ENCODE assay signal across 8 cellular contexts in the genomic region with DNA sequence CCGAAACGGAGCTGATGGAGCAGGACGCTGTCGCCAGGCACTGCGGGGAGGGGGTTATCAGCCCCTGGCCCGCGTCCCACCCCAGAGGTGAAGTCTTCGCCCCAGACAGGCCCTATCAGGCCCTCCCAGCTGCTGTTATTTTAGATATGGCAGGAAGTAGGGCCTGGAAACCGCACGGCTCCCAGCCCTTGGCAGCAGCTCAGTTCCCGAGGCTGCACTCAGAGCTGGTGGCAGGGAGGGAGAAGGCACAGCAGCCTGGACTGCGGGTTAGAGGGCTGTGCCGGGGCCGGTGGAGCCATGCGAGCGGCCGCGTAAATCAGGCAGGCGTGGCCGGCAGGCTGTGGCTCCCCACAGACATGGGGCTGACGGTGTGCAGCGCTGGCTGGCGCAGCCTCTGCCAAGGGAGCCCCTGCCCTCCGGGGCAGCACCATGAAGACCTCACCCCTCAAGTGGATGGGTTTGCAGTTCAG.
A peak's percentile ranks its signal among the peaks of the same experiment; 100 is the strongest.
DNase-seq lines count a peak whose midpoint lies in the region; ATAC-seq and TF ChIP-seq lines count a peak whose summit lies in the region.

No MANE protein-coding gene starts in this region.

- ATAC-seq in GM23338 = peak; percentile 76

- peak overlapping the region; percentile 59; the same call in 2 of the 3 replicates for H3K4me3 Mint-ChIP-seq in GM23338

- H3K9me3 ChIP-seq in osteoblast (ENCODE audit: low read depth, low read length) = no peaks in the 10 kb centered on the region

- peaks cover 20% of the 10 kb centered on the region for H3K27me3 Mint-ChIP-seq in GM23338 (ENCODE audit: insufficient read depth, low read depth, poor library complexity)

- peaks cover 5% of the 10 kb centered on the region; the same call in 1 of the 3 replicates for H3K36me3 Mint-ChIP-seq in GM23338 (ENCODE audit: low read depth)

- H3K9me2 ChIP-seq in GM23338 (ENCODE audit: insufficient read depth) = no peaks in the 10 kb centered on the region

- TF ChIP-seq CTCF in AG09309 (IDR thresholded peaks at IDR 0.05; ENCODE audit: control insufficient read depth, insufficient read depth, low read depth, low read length, missing control alignments) (no peak), GM23338 (conservative IDR thresholded peaks at IDR 0.05; ENCODE audit: low read depth in 2 of 2) (no peak), osteoblast (IDR thresholded peaks at IDR 0.05; ENCODE audit: extremely low read depth, low read depth, low read length) (no peak), GM10266 (IDR thresholded peaks at IDR 0.05; ENCODE audit: control insufficient read depth, insufficient read depth, low read depth, missing control alignments) (no peak)

- peaks cover 5% of the 10 kb centered on the region; the same call in 1 of the 3 replicates for H3K9me3 Mint-ChIP-seq in GM23338

- H3K79me2 ChIP-seq in GM23338 (replicated peaks; ENCODE audit: insufficient read depth) = no peaks in the 10 kb centered on the region
- H3K79me2 ChIP-seq in osteoblast (ENCODE audit: insufficient read depth, low read length) = no peaks in the 10 kb centered on the region

- H3K27me3 ChIP-seq in GM23338 (ENCODE audit: insufficient read depth) (no peaks in the 10 kb centered on the region), osteoblast (ENCODE audit: insufficient read depth, low read length) (no peaks in the 10 kb centered on the region)

- H3K36me3 ChIP-seq in GM23338 (ENCODE audit: insufficient read depth) = no peaks in the 10 kb centered on the region
- H3K36me3 ChIP-seq in osteoblast (ENCODE audit: insufficient read depth, low read length) = no peaks in the 10 kb centered on the region

- no peaks in the 10 kb centered on the region for H3F3A ChIP-seq in GM23338 (replicated peaks; ENCODE audit: low read depth)

- peak overlapping the region; percentile 19 for H3K4me3 ChIP-seq in AG09309 (ENCODE audit: control insufficient read depth, low read depth, low read length)
- no peak overlapping the region; the same call in 1 of the 2 replicates for H3K4me3 ChIP-seq in GM23338
- peak overlapping the region; percentile 71 for H3K4me3 ChIP-seq in osteoblast (ENCODE audit: insufficient read depth, low read length)

- H3K4me1 ChIP-seq in GM23338 (ENCODE audit: insufficient read depth) = peaks cover 8% of the 10 kb centered on the region
- peaks cover 19% of the 10 kb centered on the region for H3K4me1 ChIP-seq in osteoblast (ENCODE audit: insufficient read depth, low read length)

- no peak for DNase-seq in AG09309 (ENCODE audit: low read depth)
- DNase-seq in GM23338 (ENCODE audit: low spot score) = no peak
- DNase-seq in activated T-cell treated with anti-CD3 and anti-CD28 coated beads, Interleukin-2, amount 50 U/mL, for 48 hours = peak; percentile 58 to 62
- peak; percentile 63 for DNase-seq in globus pallidus (ENCODE audit: low spot score)
- DNase-seq in osteoblast (ENCODE audit: insufficient read length, low spot score, missing footprints) = peak; percentile 96
- DNase-seq in NCI-H1105 (lab: John Stamatoyannopoulos, UW) = no peak
- DNase-seq in GM10266 (ENCODE audit: extremely low spot score) = no peak
- DNase-seq in NCI-H510A (lab: John Stamatoyannopoulos, UW) = no peak

- H4K20me1 ChIP-seq in GM23338 (replicated peaks; ENCODE audit: insufficient read depth) (no peaks in the 10 kb centered on the region), osteoblast (ENCODE audit: insufficient read depth, low read length) (no peaks in the 10 kb centered on the region)

- H3K4me1 Mint-ChIP-seq in GM23338 = peaks cover 11% of the 10 kb centered on the region

- H3K27ac ChIP-seq in GM23338 (ENCODE audit: low read depth) (no peak overlapping the region), osteoblast (ENCODE audit: low read depth, low read length) (peak overlapping the region; percentile 75)

- no peak overlapping the region for H3K27ac Mint-ChIP-seq in GM23338

- H3K4me2 ChIP-seq in GM23338 (no peak overlapping the region), osteoblast (ENCODE audit: insufficient read depth, low read length) (peak overlapping the region; percentile 94)

- peak overlapping the region; percentile 80; the same call in 1 of the 2 replicates for H2AFZ ChIP-seq in GM23338
- H2AFZ ChIP-seq in osteoblast (ENCODE audit: low read length) = peak overlapping the region; percentile 93

TF ChIP-seq in GM23338, 12 proteins besides CTCF, POLR2A, EP300 and RAD21:
- TF ChIP-seq ZNF331 (CRISPR knock-in tag; IDR thresholded peaks at IDR 0.05; ENCODE audit: low read depth) (no peak), EZH2phosphoT487 (IDR thresholded peaks at IDR 0.05; ENCODE audit: unreplicated experiment) (no peak), EZH2 (IDR thresholded peaks at IDR 0.05; ENCODE audit: low read depth, unreplicated experiment) (no peak)
- TF ChIP-seq, protein P1, sequence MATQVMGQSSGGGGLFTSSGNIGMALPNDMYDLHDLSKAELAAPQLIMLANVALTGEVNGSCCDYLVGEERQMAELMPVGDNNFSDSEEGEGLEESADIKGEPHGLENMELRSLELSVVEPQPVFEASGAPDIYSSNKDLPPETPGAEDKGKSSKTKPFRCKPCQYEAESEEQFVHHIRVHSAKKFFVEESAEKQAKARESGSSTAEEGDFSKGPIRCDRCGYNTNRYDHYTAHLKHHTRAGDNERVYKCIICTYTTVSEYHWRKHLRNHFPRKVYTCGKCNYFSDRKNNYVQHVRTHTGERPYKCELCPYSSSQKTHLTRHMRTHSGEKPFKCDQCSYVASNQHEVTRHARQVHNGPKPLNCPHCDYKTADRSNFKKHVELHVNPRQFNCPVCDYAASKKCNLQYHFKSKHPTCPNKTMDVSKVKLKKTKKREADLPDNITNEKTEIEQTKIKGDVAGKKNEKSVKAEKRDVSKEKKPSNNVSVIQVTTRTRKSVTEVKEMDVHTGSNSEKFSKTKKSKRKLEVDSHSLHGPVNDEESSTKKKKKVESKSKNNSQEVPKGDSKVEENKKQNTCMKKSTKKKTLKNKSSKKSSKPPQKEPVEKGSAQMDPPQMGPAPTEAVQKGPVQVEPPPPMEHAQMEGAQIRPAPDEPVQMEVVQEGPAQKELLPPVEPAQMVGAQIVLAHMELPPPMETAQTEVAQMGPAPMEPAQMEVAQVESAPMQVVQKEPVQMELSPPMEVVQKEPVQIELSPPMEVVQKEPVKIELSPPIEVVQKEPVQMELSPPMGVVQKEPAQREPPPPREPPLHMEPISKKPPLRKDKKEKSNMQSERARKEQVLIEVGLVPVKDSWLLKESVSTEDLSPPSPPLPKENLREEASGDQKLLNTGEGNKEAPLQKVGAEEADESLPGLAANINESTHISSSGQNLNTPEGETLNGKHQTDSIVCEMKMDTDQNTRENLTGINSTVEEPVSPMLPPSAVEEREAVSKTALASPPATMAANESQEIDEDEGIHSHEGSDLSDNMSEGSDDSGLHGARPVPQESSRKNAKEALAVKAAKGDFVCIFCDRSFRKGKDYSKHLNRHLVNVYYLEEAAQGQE (IDR thresholded peaks at IDR 0.05; ENCODE audit: unreplicated experiment) = no peak

Comparison
In these comparisons a context has a peak if more than half of its experiments do, and no peak if none do; other contexts are left out.
1. DNase-seq: peak in activated T-cell treated with anti-CD3 and anti-CD28 coated beads, Interleukin-2, amount 50 U/mL, for 48 hours (2 of 2), globus pallidus (single experiment) and osteoblast (single experiment); none in AG09309 (single experiment), GM23338 (single experiment), NCI-H1105 (single experiment), GM10266 (single experiment) and NCI-H510A (single experiment).